In the genomic region with DNA sequence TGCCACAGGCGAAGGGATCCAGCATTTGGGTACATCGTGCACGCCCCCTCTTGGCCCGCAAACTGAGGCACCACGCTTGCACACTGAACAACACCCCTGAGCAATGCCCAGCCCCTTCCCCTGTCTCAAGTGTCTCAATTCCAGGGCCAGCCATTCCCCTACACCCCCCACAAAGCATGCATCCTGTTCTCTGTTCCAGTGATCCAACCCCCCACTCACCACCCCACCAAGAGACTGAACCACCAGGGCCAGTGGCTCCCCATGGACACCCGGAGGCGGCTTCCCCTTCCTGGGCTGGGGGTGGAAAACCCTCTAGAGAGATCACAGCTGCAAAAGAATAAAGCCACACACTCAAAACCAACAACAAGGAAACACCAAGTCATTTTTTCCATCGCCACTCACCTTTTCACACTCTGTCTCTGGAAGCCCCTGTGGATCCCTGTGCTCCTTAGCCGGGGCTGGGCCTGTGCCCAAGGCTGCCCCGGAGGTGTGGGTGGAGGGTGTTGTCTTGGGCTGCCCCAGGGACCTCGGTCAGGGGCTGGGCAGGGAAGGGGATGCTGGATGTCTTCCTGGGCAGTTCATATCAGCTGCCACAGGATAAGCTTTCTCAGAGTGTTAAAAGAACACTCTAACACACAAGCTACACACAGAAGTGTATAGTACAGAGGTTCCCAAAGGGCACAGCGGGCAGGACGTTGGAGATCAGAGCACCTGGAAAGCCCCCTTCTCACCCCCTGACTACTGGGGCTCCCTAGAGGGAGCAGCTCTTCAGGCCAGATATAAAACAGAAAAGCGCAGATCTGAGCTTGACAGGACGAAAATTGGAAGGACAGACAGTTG, we compare ENCODE assay signal across 13 cellular contexts.
DNase-seq lines count a peak whose midpoint lies in the region; ATAC-seq, FAIRE-seq and TF ChIP-seq lines count a peak whose summit lies in the region.
"Had no signal": no experiment of that assay in that cellular context is flagged by ENCODE, and none has a peak within 500 bp of the region (broad histone marks: within the 10 kb centered on the region; RNA-seq: fewer than 3 reads in every experiment).

No MANE protein-coding gene starts in this region.

- no peak overlapping the region for H3K18ac ChIP-seq in IMR-90 (ENCODE audit: low read depth, low read length)

- no peaks in the 10 kb centered on the region for H3K27me3 ChIP-seq in IMR-90 (ENCODE audit: control insufficient read depth, insufficient read depth, low read length)
- H3K27me3 ChIP-seq in ovary: no peaks in the 10 kb centered on the region

- H2BK20ac ChIP-seq in IMR-90 (ENCODE audit: low read depth, low read length): no peak overlapping the region

- H2AFZ ChIP-seq in IMR-90 (replicated peaks; ENCODE audit: low read length, poor library complexity): peak overlapping the region; percentile 10

- no peak overlapping the region for H3K4ac ChIP-seq in IMR-90 (ENCODE audit: low read depth, low read length)

- no peak for FAIRE-seq in frontal cortex (lab: Jason Lieb, UNC)

- 0 out of 2 replicates have a peak overlapping the region, but pooled peaks have one; percentile 5 for H2AK5ac ChIP-seq in IMR-90 (ENCODE audit: low read depth, low read length)

- dilution Hi-C loops in IMR-90 (cut with HindIII; ENCODE audit: low sequenced_read_pairs, unreplicated experiment): no loop called here

- no peak overlapping the region for H2BK120ac ChIP-seq in IMR-90 (ENCODE audit: low read depth, low read length)

- peaks cover 5% of the 10 kb centered on the region for H3K4me1 ChIP-seq in IMR-90 (ENCODE audit: control insufficient read depth, insufficient read depth, low read length)
- H3K4me1 ChIP-seq in ovary (ENCODE audit: insufficient read depth): no peaks in the 10 kb centered on the region

- H4K20me1 ChIP-seq in IMR-90 (ENCODE audit: insufficient read depth, low read length): no peaks in the 10 kb centered on the region

- WGBS in IMR-90 (ENCODE audit: extremely low coverage in 2 of 2, insufficient read length in 1 of 2), 2 experiments: 94% methylated on average over 2 of the region's 15 CpGs; no CpG with 5 or more reads in 1 of the 2 experiments
- 70 to 73% (median 73%) methylated on average over 15 of the region's 15 CpGs for WGBS in ovary, 3 donors

- H3K27me3 Mint-ChIP-seq in activated CD4-positive, alpha-beta T cell treated with anti-CD3 and anti-CD28 coated beads, Interleukin-2, amount 10 ng/mL, durations not matched to agents 7 days and 5 days: no peaks in the 10 kb centered on the region
- H3K27me3 Mint-ChIP-seq: naive thymus-derived CD4-positive, alpha-beta T cell had no signal

- TF ChIP-seq CTCF in IMR-90 (conservative IDR thresholded peaks at IDR 0.05; ENCODE audit: low read depth, low read length) (no peak), astrocyte of the spinal cord (IDR thresholded peaks at IDR 0.05; ENCODE audit: low read depth, low read length) (no peak), ovary (IDR thresholded peaks at IDR 0.05) (no peak)

- 0 out of 3 replicates have a peak overlapping the region, but pooled peaks have one; percentile 2 for H2BK15ac ChIP-seq in IMR-90 (ENCODE audit: low read depth, low read length)

- no TSS peak for BruUV-seq in IMR-90 (replicated peaks; lab: Mats Ljungman, UMichigan)

- peaks cover 8% of the 10 kb centered on the region; the same call in 1 of the 2 replicates for H3K9me1 ChIP-seq in IMR-90 (ENCODE audit: insufficient read depth, low read length)

- no peak overlapping the region for H3K4me2 ChIP-seq in IMR-90 (ENCODE audit: low read depth, low read length)

- H3K4me3 ChIP-seq in IMR-90 (ENCODE audit: insufficient read depth, low read depth, low read length) (no peak overlapping the region), astrocyte of the spinal cord (ENCODE audit: low read depth, low read length) (no peak overlapping the region), ovary (no peak overlapping the region)
- H3K4me3 ChIP-seq: left ventricle myocardium inferior had no signal

- no peak for TF ChIP-seq RAD21 in IMR-90 (IDR thresholded peaks at IDR 0.05; ENCODE audit: low read length)

- no peaks in the 10 kb centered on the region for H3K79me1 ChIP-seq in IMR-90 (ENCODE audit: low read depth in 1 of 2, low read length in 2 of 2)

- no peak for ATAC-seq in IMR-90 (ENCODE audit: low read depth)
- ATAC-seq in GM18502 (IDR thresholded peaks at IDR 0.05; ENCODE audit: poor library complexity, unreplicated experiment): no peak
- ATAC-seq: naive thymus-derived CD4-positive, alpha-beta T cell had no signal

- H3K36me3 Mint-ChIP-seq in activated CD4-positive, alpha-beta T cell treated with anti-CD3 and anti-CD28 coated beads, Interleukin-2, amount 10 ng/mL, durations not matched to agents 7 days and 5 days (ENCODE audit: low read depth): peaks cover 11% of the 10 kb centered on the region

- no peak overlapping the region for H3K4me3 Mint-ChIP-seq in activated CD4-positive, alpha-beta T cell treated with anti-CD3 and anti-CD28 coated beads, Interleukin-2, amount 10 ng/mL, durations not matched to agents 7 days and 5 days

- no peak overlapping the region for H3K27ac ChIP-seq in IMR-90 (ENCODE audit: insufficient read depth, low read length)
- H3K27ac ChIP-seq in ovary: no peak overlapping the region
- H3K27ac ChIP-seq: left ventricle myocardium inferior had no signal

- in situ Hi-C loops in IMR-90 (cut with MboI; ENCODE audit: low sequenced_read_pairs) (no loop called here), astrocyte of the spinal cord (cut with HindIII; ENCODE audit: low sequenced_read_pairs) (no loop called here)

- H2AK9ac ChIP-seq in IMR-90 (replicated peaks; ENCODE audit: low read depth, low read length, poor library complexity): no peak overlapping the region

- no peak overlapping the region for H2BK5ac ChIP-seq in IMR-90 (ENCODE audit: low read depth, low read length, poor library complexity, severe bottlenecking)

- DNase-seq in activated CD4-positive, alpha-beta T cell treated with anti-CD3 and anti-CD28 coated beads, Interleukin-2, amount 10 ng/mL, durations not matched to agents 7 days and 5 days: no peak
- DNase-seq in activated CD4-positive, alpha-beta T cell treated with anti-CD3 and anti-CD28 coated beads for 4 hours: no peak
- DNase-seq in IMR-90 (no peak), astrocyte of the spinal cord (ENCODE audit: low read depth, low spot score) (peak; percentile 49), ovary (no peak), frontal cortex (ENCODE audit: low spot score in 2 of 2) (no peak)
- peak; percentile 56 for DNase-seq in stimulated activated CD4-positive, alpha-beta T cell treated with anti-CD3 and anti-CD28 coated beads, Interleukin-15, amount 100 ng/mL, for 24 hours
- DNase-seq: activated gamma-delta T cell, left ventricle myocardium inferior, NCI-H187 treated with DMSO at 0.1 percent for 48 hours, NCI-H748 treated with DMSO at 0.1 percent for 48 hours had no signal

- no peak for TF ChIP-seq EP300 in ovary (IDR thresholded peaks at IDR 0.05)

- H3K23ac ChIP-seq in IMR-90 (ENCODE audit: low read depth, low read length): no peak overlapping the region; the same call in 1 of the 2 replicates

- no peak for TF ChIP-seq POLR2A in IMR-90 (IDR thresholded peaks at IDR 0.05; ENCODE audit: low read depth, low read length)
- no peak for TF ChIP-seq POLR2A in ovary (IDR thresholded peaks at IDR 0.05)

- peaks cover under 1% of the 10 kb centered on the region; the same call in 1 of the 2 replicates for H3K9me3 ChIP-seq in IMR-90 (ENCODE audit: control insufficient read depth, insufficient read depth, low read length)
- no peaks in the 10 kb centered on the region for H3K9me3 ChIP-seq in ovary

- no peaks in the 10 kb centered on the region for H3K36me3 ChIP-seq in IMR-90 (ENCODE audit: control insufficient read depth, insufficient read depth, low read length)
- H3K36me3 ChIP-seq in ovary: no peaks in the 10 kb centered on the region

- no peak overlapping the region for H4K91ac ChIP-seq in IMR-90 (ENCODE audit: insufficient read depth, low read depth, low read length)

- no peak overlapping the region for H3K56ac ChIP-seq in IMR-90 (ENCODE audit: extremely low read depth, insufficient read depth, low read length)

- no peak overlapping the region for H4K5ac ChIP-seq in IMR-90 (ENCODE audit: low read depth, low read length)

- peaks cover 12% of the 10 kb centered on the region for H3K9me3 Mint-ChIP-seq in activated CD4-positive, alpha-beta T cell treated with anti-CD3 and anti-CD28 coated beads, Interleukin-2, amount 10 ng/mL, durations not matched to agents 7 days and 5 days

- POLR2A ChIA-PET in activated CD4-positive, alpha-beta T cell treated with anti-CD3 and anti-CD28 coated beads, Interleukin-2, amount 10 ng/mL, durations not matched to agents 7 days and 5 days (lab: Charles Lee): no interaction called here
- POLR2A ChIA-PET in IMR-90 (lab: Charles Lee; ENCODE audit: unreplicated experiment): no interaction called here

- no peak overlapping the region for H3K9ac ChIP-seq in IMR-90 (ENCODE audit: low read depth, low read length)

- peak overlapping the region; percentile 47 for H3K27ac Mint-ChIP-seq in activated CD4-positive, alpha-beta T cell treated with anti-CD3 and anti-CD28 coated beads, Interleukin-2, amount 10 ng/mL, durations not matched to agents 7 days and 5 days

- H3K14ac ChIP-seq in IMR-90 (replicated peaks; ENCODE audit: low read depth, low read length): no peak overlapping the region

- H4K8ac ChIP-seq in IMR-90 (ENCODE audit: low read depth in 2 of 2, low read length in 2 of 2): peak overlapping the region in 1 of 2 experiments; percentile 25; a peak in 1 of 4 replicates

- peaks cover 35% of the 10 kb centered on the region for H3K4me1 Mint-ChIP-seq in activated CD4-positive, alpha-beta T cell treated with anti-CD3 and anti-CD28 coated beads, Interleukin-2, amount 10 ng/mL, durations not matched to agents 7 days and 5 days

- CTCF ChIA-PET in activated CD4-positive, alpha-beta T cell treated with anti-CD3 and anti-CD28 coated beads, Interleukin-2, amount 10 ng/mL, durations not matched to agents 7 days and 5 days (lab: Charles Lee): interaction anchor here (0.9 to 5.1 kb wide), 7 partner anchors 9 to 130 kb away, joined by 3 to 26 read pairs (median 4); no protein-coding TSS in a partner anchor
- CTCF ChIA-PET in IMR-90 (lab: Yijun Ruan, JAX): interaction anchor here (0.7 kb wide), 1 partner anchor 11 kb away, joined by 9 read pairs; no protein-coding TSS in a partner anchor

- intact Hi-C loops in IMR-90 (cut with micrococcal nuclease) (no loop called here), ovary (cut with DNase I) (no loop called here)

TF ChIP-seq in IMR-90, 13 proteins besides CTCF, POLR2A, EP300 and RAD21 (continues in another document):
- TF ChIP-seq RFX5 (IDR thresholded peaks at IDR 0.05; ENCODE audit: low read depth, low read length): no peak
- no peak for TF ChIP-seq MAZ (IDR thresholded peaks at IDR 0.05; ENCODE audit: borderline replicate concordance, low read depth, low read length)
- TF ChIP-seq, protein P1, sequence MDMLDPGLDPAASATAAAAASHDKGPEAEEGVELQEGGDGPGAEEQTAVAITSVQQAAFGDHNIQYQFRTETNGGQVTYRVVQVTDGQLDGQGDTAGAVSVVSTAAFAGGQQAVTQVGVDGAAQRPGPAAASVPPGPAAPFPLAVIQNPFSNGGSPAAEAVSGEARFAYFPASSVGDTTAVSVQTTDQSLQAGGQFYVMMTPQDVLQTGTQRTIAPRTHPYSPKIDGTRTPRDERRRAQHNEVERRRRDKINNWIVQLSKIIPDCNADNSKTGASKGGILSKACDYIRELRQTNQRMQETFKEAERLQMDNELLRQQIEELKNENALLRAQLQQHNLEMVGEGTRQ (IDR thresholded peaks at IDR 0.05; ENCODE audit: low read depth, low read length): no peak
- no peak for TF ChIP-seq MAFK (IDR thresholded peaks at IDR 0.05; ENCODE audit: low read depth, low read length)

Comparison
In these comparisons a context has a peak if more than half of its experiments do, and no peak if none do; other contexts are left out.
1. DNase-seq: peak in astrocyte of the spinal cord (single experiment) and stimulated activated CD4-positive, alpha-beta T cell treated with anti-CD3 and anti-CD28 coated beads, Interleukin-15, amount 100 ng/mL, for 24 hours (single experiment); none in activated CD4-positive, alpha-beta T cell treated with anti-CD3 and anti-CD28 coated beads, Interleukin-2, amount 10 ng/mL, durations not matched to agents 7 days and 5 days (single experiment), activated CD4-positive, alpha-beta T cell treated with anti-CD3 and anti-CD28 coated beads for 4 hours (0 of 2), IMR-90 (single experiment), ovary (0 of 5) and frontal cortex (0 of 2).